ENCODE assay signal across 8 cellular contexts in genomic region chr15:76994971-76995945, GRCh38. TPM values are rescaled to one million over a fixed set of nuclear protein-coding genes. Genes with fewer than 3 reads are reported as not detected.
A peak's percentile ranks its signal among the peaks of the same experiment; 100 is the strongest.
DNase-seq lines count a peak whose midpoint lies in the region; ATAC-seq and TF ChIP-seq lines count a peak whose summit lies in the region.

PSTPIP1 (plus strand) TSS chr15:76995126; CDS start chr15:76995574, 448 bp downstream.

- no peaks in the 10 kb centered on the region for H3K27me3 ChIP-seq in neutrophil

- peak; percentile 67 for DNase-seq in Jurkat, Clone E6-1 (ENCODE audit: low read depth, low spot score)
- DNase-seq in activated CD4-positive, alpha-beta T cell treated with anti-CD3 and anti-CD28 coated beads for 48 hours: peak; percentile 79
- peak; percentile 23 for DNase-seq in effector CD8-positive, alpha-beta T cell (lab: John Stamatoyannopoulos, UW)
- DNase-seq in cortex of kidney (lab: John Stamatoyannopoulos, UW) (no peak), ACHN (no peak), SW480 (ENCODE audit: low spot score) (no peak)

- no peak for TF ChIP-seq CTCF in neutrophil (IDR thresholded peaks at IDR 0.05)

- H3K4me1 ChIP-seq in neutrophil (ENCODE audit: control insufficient read depth in 1 of 2, insufficient read depth in 1 of 2, low read depth in 1 of 2, low read length in 1 of 2): peaks cover 86 to 94% of the 10 kb centered on the region in 2 experiments

- in situ Hi-C loops in ACHN (cut with HindIII; ENCODE audit: low pct_ligation_motif_present, low pct_unique_long_range_greater_than_20kb, low sequenced_read_pairs): no loop called here

- peaks cover 29% of the 10 kb centered on the region for H3K36me3 ChIP-seq in neutrophil

- peak within 1 kb of the TSS; percentile 96 for H3K27ac ChIP-seq in neutrophil

- H3K4me3 ChIP-seq in Jurkat, Clone E6-1 (ENCODE audit: low read length): peak within 1 kb of the TSS; percentile 49
- H3K4me3 ChIP-seq in neutrophil (ENCODE audit: low read depth in 1 of 2, low read length in 1 of 2): peak within 1 kb of the TSS; percentile 86 to 92

- no peaks in the 10 kb centered on the region for H3K9me3 ChIP-seq in neutrophil

- peak; percentile 55 for ATAC-seq in GM19025 (IDR thresholded peaks at IDR 0.05; ENCODE audit: low read depth, unreplicated experiment)

RNA-seq across cellular contexts. Expression of gene PSTPIP1, which starts in this region (rescaled TPM):
- polyA plus RNA-seq in Jurkat, Clone E6-1 (2012; ENCODE audit: insufficient read depth, insufficient read length): 10.3 TPM

Comparison
In these comparisons a context has a peak if more than half of its experiments do, and no peak if none do; other contexts are left out.
1. DNase-seq: peak in Jurkat, Clone E6-1 (single experiment), activated CD4-positive, alpha-beta T cell treated with anti-CD3 and anti-CD28 coated beads for 48 hours (single experiment) and effector CD8-positive, alpha-beta T cell (single experiment); none in cortex of kidney (single experiment), ACHN (single experiment) and SW480 (single experiment).